ENCODE assay signal across 2 cellular contexts in the genomic region with DNA sequence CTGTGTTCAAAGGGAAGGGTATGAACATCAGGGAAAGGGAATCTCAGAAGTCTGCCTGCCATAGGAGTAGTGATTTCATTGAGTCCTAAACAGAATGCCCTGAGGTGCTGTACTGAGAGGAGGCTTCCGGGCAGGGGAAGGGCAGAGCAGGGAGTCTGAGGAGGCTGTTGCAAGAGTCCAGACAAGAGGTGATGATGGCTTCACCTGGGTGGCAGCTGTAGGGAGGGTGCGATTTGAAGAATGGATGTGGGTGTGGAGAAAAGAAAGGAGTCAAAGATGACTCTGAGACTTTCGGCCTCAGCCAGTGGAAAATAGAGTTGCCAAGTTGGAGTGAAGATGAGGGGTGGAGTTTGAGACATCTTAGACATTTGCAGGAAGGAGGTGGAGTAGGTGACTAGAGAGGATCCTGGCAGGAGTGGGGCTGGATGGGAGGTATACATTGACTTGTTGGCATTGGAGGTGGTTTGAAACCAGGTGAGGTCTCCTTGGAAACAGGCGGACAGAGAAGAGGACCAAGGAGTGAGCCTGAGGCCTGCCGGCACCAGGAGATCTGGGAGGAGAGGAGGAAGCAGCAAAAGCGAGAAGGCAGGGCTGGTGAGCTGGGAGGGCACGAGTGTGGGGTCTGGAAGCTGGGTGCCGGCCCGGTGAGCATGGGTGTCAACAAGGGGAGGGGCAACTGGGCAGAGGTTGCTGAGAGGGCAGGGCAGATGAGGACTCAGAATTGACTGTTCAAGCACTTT.
TF ChIP-seq lines count a peak whose summit lies in the region.

No MANE protein-coding gene starts in this region.

TF ChIP-seq in liver, 16 proteins besides CTCF, POLR2A, EP300 and RAD21:
- TF ChIP-seq GABPA (IDR thresholded peaks at IDR 0.05 in 1 of 2, conservative IDR thresholded peaks at IDR 0.05 in 1 of 2) = no peak
- TF ChIP-seq ATF3 (IDR thresholded peaks at IDR 0.05) = no peak
- no peak for TF ChIP-seq TAF1 (conservative IDR thresholded peaks at IDR 0.05)
- TF ChIP-seq HNF4A (conservative IDR thresholded peaks at IDR 0.05) = no peak
- TF ChIP-seq FOXA1 (IDR thresholded peaks at IDR 0.05) = no peak
- no peak for TF ChIP-seq NR2F2 (IDR thresholded peaks at IDR 0.05)
- no peak for TF ChIP-seq MAX (IDR thresholded peaks at IDR 0.05)
- no peak for TF ChIP-seq EGR1 (IDR thresholded peaks at IDR 0.05; ENCODE audit: low read depth in 2 of 2)
- no peak for TF ChIP-seq REST (IDR thresholded peaks at IDR 0.05)
- TF ChIP-seq JUND (IDR thresholded peaks at IDR 0.05) = no peak
- no peak for TF ChIP-seq ZBTB33 (IDR thresholded peaks at IDR 0.05)
- TF ChIP-seq RXRA (IDR thresholded peaks at IDR 0.05) = no peak
- TF ChIP-seq FOXA2 (IDR thresholded peaks at IDR 0.05) = no peak
TF ChIP-seq in liver: peak in this region for 0.

TF ChIP-seq in HEK293T, 16 proteins besides CTCF, POLR2A, EP300 and RAD21:
- TF ChIP-seq, protein P1, sequence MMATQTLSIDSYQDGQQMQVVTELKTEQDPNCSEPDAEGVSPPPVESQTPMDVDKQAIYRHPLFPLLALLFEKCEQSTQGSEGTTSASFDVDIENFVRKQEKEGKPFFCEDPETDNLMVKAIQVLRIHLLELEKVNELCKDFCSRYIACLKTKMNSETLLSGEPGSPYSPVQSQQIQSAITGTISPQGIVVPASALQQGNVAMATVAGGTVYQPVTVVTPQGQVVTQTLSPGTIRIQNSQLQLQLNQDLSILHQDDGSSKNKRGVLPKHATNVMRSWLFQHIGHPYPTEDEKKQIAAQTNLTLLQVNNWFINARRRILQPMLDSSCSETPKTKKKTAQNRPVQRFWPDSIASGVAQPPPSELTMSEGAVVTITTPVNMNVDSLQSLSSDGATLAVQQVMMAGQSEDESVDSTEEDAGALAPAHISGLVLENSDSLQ (IDR thresholded peaks at IDR 0.05) = no peak
- no peak for TF ChIP-seq ZNF384 (IDR thresholded peaks at IDR 0.05)
- TF ChIP-seq TARDBP (IDR thresholded peaks at IDR 0.05) = no peak
